In genomic region chr14:100067971-100068959, GRCh38 we compare ENCODE assay signal across 1 cellular context.
TF ChIP-seq lines count a peak whose summit lies in the region.

No MANE protein-coding gene starts in this region.

TF ChIP-seq in HCT116, 20 proteins besides CTCF, POLR2A, EP300 and RAD21 (continued from another document):
- TF ChIP-seq ZBTB33 (IDR thresholded peaks at IDR 0.05; ENCODE audit: extremely low read depth, insufficient replicate concordance, low read length): no peak
- 0 out of 2 replicates have a peak, but pooled peaks have one; percentile 35 for TF ChIP-seq FOSL1 (IDR thresholded peaks at IDR 0.05; ENCODE audit: low read depth)
- TF ChIP-seq POLR2AphosphoS5 (IDR thresholded peaks at IDR 0.05; ENCODE audit: low read depth, low read length): no peak; the same call in 1 of the 2 replicates
- TF ChIP-seq SRF (IDR thresholded peaks at IDR 0.05; ENCODE audit: low read depth): no peak
